18 cellular contexts compared by ENCODE assay signal in the genomic region with DNA sequence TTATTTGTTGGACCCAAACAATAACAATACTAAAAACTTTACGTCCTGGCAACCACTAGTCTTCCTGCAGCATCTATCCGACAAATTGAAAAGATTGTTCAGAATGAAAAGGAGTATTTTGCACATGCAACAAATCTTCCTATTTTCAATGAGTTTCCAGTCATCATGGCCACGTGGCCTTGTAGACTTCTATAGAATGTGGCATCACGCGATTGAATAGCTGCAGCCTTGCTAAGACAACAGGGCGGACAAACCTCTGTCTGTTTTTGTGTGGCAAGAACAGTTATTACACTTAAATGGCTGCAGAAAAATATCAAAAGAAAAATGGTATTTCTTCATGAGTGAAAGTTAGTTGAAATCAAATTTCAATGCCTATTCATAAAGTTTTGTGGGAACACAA.
DNase-seq lines count a peak whose midpoint lies in the region; ATAC-seq and TF ChIP-seq lines count a peak whose summit lies in the region.
"Had no signal": no experiment of that assay in that cellular context is flagged by ENCODE, and none has a peak within 500 bp of the region (broad histone marks: within the 10 kb centered on the region; RNA-seq: fewer than 3 reads in every experiment).

No MANE protein-coding gene starts in this region.

- in situ Hi-C loops in astrocyte of the spinal cord (cut with HindIII; ENCODE audit: low sequenced_read_pairs): no loop called here

- H3K4me2 ChIP-seq in SK-N-SH: no peak overlapping the region

- H3K4me3 ChIP-seq in SK-N-SH (ENCODE audit: low read depth in 2 of 2, low read length in 1 of 2) (peak overlapping the region in 1 of 2 experiments; percentile 23; a peak in 1 of 4 replicates), astrocyte of the spinal cord (ENCODE audit: low read depth, low read length) (no peak overlapping the region), spleen (peak overlapping the region in 3 of 8 donors; percentile 13 to 43 (median 23))
- H3K4me3 ChIP-seq: GM23248 had no signal

- H3K9me2 ChIP-seq in SK-N-SH: no peaks in the 10 kb centered on the region

- TF ChIP-seq RAD21 in SK-N-SH (IDR thresholded peaks at IDR 0.05; ENCODE audit: low read length): no peak

- peak; percentile 25 for DNase-seq in SK-N-SH
- DNase-seq in astrocyte of the spinal cord (ENCODE audit: low read depth, low spot score): peak; percentile 0
- DNase-seq in inferior parietal cortex (ENCODE audit: extremely low spot score): peak; percentile 1
- no peak for DNase-seq in spleen
- DNase-seq in activated CD4-positive, alpha-beta T cell treated with anti-CD3 and anti-CD28 coated beads for 4 hours: no peak
- no peak for DNase-seq in nucleus accumbens (lab: John Stamatoyannopoulos, UW)
- DNase-seq in globus pallidus (ENCODE audit: low spot score): no peak
- DNase-seq: COR-L47; IMR-90; Kasumi-1; NCI-H1417; NCI-H1930; NCI-H2171; NCI-H524 treated with DMSO at 0.1 percent for 48 hours; NK-92 treated with Interleukin-12 subunit alpha and Interleukin-12 subunit beta, amount 100 ng/mL, for 24 hours; RPMI8226 had no signal

- no peaks in the 10 kb centered on the region for H3K79me2 ChIP-seq in SK-N-SH (ENCODE audit: insufficient read depth)

- no peaks in the 10 kb centered on the region for H4K20me1 ChIP-seq in SK-N-SH (ENCODE audit: insufficient read depth)

- TF ChIP-seq CTCF in SK-N-SH (IDR thresholded peaks at IDR 0.05): no peak
- TF ChIP-seq CTCF in astrocyte of the spinal cord (IDR thresholded peaks at IDR 0.05; ENCODE audit: low read depth, low read length): no peak
- no peak for TF ChIP-seq CTCF in spleen (IDR thresholded peaks at IDR 0.05 in 8 of 11, conservative IDR thresholded peaks at IDR 0.05 in 3 of 11)

- POLR2A ChIA-PET in SK-N-SH (lab: Yijun Ruan, JAX): interaction anchor here (0.8 to 1.9 kb wide), 2 partner anchors 297 to 300 kb away, joined by 3 to 5 read pairs; a partner anchor contains a TSS

- CTCF ChIA-PET in SK-N-SH (lab: Yijun Ruan, JAX): interaction anchor here (0.8 to 1.2 kb wide), 4 partner anchors 14 to 397 kb away, joined by 3 read pairs; no protein-coding TSS in a partner anchor

- H2AFZ ChIP-seq in SK-N-SH (ENCODE audit: low read depth): no peak overlapping the region
- H2AFZ ChIP-seq: GM23248 had no signal

- H3K27ac ChIP-seq in SK-N-SH (ENCODE audit: low read depth in 2 of 2, low read length in 1 of 2) (peak overlapping the region in 1 of 2 experiments; percentile 99; a peak in 2 of 4 replicates), spleen (peak overlapping the region in 5 of 8 donors; percentile 30 to 72 (median 50))
- H3K27ac ChIP-seq: GM23248 had no signal

- 45% methylated on average over 6 of the region's 6 CpGs for WGBS in SK-N-SH (ENCODE audit: low lambda C conversion rate)
- WGBS in spleen, 5 donors: 62 to 81% (median 67%) methylated on average over 6 of the region's 6 CpGs

- ATAC-seq in SK-N-SH treated with all-trans-retinoic acid at 6 μM for 48 hours: no peak

- no peaks in the 10 kb centered on the region for H3K36me3 ChIP-seq in SK-N-SH (replicated peaks in 1 of 2; ENCODE audit: control insufficient read depth in 1 of 2, insufficient read depth in 2 of 2, low read length in 1 of 2)
- no peaks in the 10 kb centered on the region for H3K36me3 ChIP-seq in spleen

- H3K27me3 ChIP-seq in SK-N-SH (ENCODE audit: insufficient read depth) (no peaks in the 10 kb centered on the region), spleen (replicated peaks in 1 of 7) (peaks cover 0 to 11% (median 0%) of the 10 kb centered on the region in 7 donors)

- intact Hi-C loops in spleen (cut with DNase I; ENCODE audit: low total_unique reads): no loop called here

- no peak overlapping the region for H3K9ac ChIP-seq in SK-N-SH
- H3K9ac ChIP-seq: GM23248 had no signal

- no peaks in the 10 kb centered on the region; the same call in 1 of the 2 replicates for H3K9me3 ChIP-seq in SK-N-SH
- H3K9me3 ChIP-seq in spleen: no peaks in the 10 kb centered on the region

- TF ChIP-seq POLR2A in spleen (IDR thresholded peaks at IDR 0.05): no peak

- no peak for TF ChIP-seq EP300 in SK-N-SH (IDR thresholded peaks at IDR 0.05; ENCODE audit: borderline replicate concordance in 1 of 2, low read depth in 1 of 2, low read length in 1 of 2)

- no peaks in the 10 kb centered on the region for H3F3A ChIP-seq in SK-N-SH (replicated peaks; ENCODE audit: insufficient read depth)

- H3K4me1 ChIP-seq in SK-N-SH (ENCODE audit: control insufficient read depth in 1 of 2, insufficient read depth in 2 of 2, low read depth in 1 of 2, low read length in 1 of 2): peaks cover 0 to 26% of the 10 kb centered on the region in 2 experiments; a peak in 2 of 4 replicates
- H3K4me1 ChIP-seq in spleen: peaks cover 0 to 12% (median 0%) of the 10 kb centered on the region in 6 donors

TF ChIP-seq in SK-N-SH, 30 proteins besides CTCF, POLR2A, EP300 and RAD21 (continues in another document):
- TF ChIP-seq FOXJ3 (CRISPR knock-in tag; IDR thresholded peaks at IDR 0.05): no peak
- TF ChIP-seq, protein P1, sequence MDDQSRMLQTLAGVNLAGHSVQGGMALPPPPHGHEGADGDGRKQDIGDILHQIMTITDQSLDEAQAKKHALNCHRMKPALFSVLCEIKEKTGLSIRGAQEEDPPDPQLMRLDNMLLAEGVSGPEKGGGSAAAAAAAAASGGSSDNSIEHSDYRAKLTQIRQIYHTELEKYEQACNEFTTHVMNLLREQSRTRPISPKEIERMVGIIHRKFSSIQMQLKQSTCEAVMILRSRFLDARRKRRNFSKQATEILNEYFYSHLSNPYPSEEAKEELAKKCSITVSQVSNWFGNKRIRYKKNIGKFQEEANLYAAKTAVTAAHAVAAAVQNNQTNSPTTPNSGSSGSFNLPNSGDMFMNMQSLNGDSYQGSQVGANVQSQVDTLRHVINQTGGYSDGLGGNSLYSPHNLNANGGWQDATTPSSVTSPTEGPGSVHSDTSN (IDR thresholded peaks at IDR 0.05): no peak
- TF ChIP-seq, protein P2, sequence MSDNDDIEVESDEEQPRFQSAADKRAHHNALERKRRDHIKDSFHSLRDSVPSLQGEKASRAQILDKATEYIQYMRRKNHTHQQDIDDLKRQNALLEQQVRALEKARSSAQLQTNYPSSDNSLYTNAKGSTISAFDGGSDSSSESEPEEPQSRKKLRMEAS (IDR thresholded peaks at IDR 0.05; ENCODE audit: low read depth): no peak
- TF ChIP-seq ELF1 (IDR thresholded peaks at IDR 0.05): no peak
- TF ChIP-seq TAF1 (IDR thresholded peaks at IDR 0.05; ENCODE audit: borderline replicate concordance, low read depth, low read length): no peak
- TF ChIP-seq POLR2AphosphoS5 (IDR thresholded peaks at IDR 0.05; ENCODE audit: low read depth, low read length): no peak
- TF ChIP-seq RXRA (IDR thresholded peaks at IDR 0.05; ENCODE audit: borderline replicate concordance, low read depth): no peak
- no peak for TF ChIP-seq JUND (IDR thresholded peaks at IDR 0.05)
- no peak for TF ChIP-seq GATA2 (CRISPR knock-in tag; IDR thresholded peaks at IDR 0.05)
- no peak for TF ChIP-seq FOSL2 (IDR thresholded peaks at IDR 0.05; ENCODE audit: borderline replicate concordance, low read depth)

TF ChIP-seq in SK-N-SH treated with all-trans-retinoic acid at 6 μM for 48 hours, 23 proteins besides CTCF, POLR2A, EP300 and RAD21 (continues in another document):
- no peak for TF ChIP-seq SNAI2 (CRISPR knock-in tag; IDR thresholded peaks at IDR 0.05)
- TF ChIP-seq, protein P3, sequence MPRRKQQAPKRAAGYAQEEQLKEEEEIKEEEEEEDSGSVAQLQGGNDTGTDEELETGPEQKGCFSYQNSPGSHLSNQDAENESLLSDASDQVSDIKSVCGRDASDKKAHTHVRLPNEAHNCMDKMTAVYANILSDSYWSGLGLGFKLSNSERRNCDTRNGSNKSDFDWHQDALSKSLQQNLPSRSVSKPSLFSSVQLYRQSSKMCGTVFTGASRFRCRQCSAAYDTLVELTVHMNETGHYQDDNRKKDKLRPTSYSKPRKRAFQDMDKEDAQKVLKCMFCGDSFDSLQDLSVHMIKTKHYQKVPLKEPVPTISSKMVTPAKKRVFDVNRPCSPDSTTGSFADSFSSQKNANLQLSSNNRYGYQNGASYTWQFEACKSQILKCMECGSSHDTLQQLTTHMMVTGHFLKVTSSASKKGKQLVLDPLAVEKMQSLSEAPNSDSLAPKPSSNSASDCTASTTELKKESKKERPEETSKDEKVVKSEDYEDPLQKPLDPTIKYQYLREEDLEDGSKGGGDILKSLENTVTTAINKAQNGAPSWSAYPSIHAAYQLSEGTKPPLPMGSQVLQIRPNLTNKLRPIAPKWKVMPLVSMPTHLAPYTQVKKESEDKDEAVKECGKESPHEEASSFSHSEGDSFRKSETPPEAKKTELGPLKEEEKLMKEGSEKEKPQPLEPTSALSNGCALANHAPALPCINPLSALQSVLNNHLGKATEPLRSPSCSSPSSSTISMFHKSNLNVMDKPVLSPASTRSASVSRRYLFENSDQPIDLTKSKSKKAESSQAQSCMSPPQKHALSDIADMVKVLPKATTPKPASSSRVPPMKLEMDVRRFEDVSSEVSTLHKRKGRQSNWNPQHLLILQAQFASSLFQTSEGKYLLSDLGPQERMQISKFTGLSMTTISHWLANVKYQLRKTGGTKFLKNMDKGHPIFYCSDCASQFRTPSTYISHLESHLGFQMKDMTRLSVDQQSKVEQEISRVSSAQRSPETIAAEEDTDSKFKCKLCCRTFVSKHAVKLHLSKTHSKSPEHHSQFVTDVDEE (CRISPR knock-in tag; IDR thresholded peaks at IDR 0.05): no peak
- no peak for TF ChIP-seq ZFP3 (CRISPR knock-in tag; IDR thresholded peaks at IDR 0.05)
- no peak for TF ChIP-seq ZNF565 (CRISPR knock-in tag; conservative IDR thresholded peaks at IDR 0.05; ENCODE audit: low read depth)
- TF ChIP-seq, protein P4, sequence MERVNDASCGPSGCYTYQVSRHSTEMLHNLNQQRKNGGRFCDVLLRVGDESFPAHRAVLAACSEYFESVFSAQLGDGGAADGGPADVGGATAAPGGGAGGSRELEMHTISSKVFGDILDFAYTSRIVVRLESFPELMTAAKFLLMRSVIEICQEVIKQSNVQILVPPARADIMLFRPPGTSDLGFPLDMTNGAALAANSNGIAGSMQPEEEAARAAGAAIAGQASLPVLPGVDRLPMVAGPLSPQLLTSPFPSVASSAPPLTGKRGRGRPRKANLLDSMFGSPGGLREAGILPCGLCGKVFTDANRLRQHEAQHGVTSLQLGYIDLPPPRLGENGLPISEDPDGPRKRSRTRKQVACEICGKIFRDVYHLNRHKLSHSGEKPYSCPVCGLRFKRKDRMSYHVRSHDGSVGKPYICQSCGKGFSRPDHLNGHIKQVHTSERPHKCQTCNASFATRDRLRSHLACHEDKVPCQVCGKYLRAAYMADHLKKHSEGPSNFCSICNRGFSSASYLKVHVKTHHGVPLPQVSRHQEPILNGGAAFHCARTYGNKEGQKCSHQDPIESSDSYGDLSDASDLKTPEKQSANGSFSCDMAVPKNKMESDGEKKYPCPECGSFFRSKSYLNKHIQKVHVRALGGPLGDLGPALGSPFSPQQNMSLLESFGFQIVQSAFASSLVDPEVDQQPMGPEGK (CRISPR knock-in tag; IDR thresholded peaks at IDR 0.05; ENCODE audit: borderline replicate concordance): no peak
- no peak for TF ChIP-seq ESRRG (CRISPR knock-in tag; IDR thresholded peaks at IDR 0.05)
- TF ChIP-seq BACH2 (CRISPR knock-in tag; IDR thresholded peaks at IDR 0.05; ENCODE audit: borderline replicate concordance): no peak
- no peak for TF ChIP-seq TCF4 (CRISPR knock-in tag; IDR thresholded peaks at IDR 0.05; ENCODE audit: borderline replicate concordance)
- TF ChIP-seq TOX (CRISPR knock-in tag; IDR thresholded peaks at IDR 0.05; ENCODE audit: borderline replicate concordance): no peak

Comparison
In these comparisons a context has a peak if more than half of its experiments do, and no peak if none do; other contexts are left out.
1. DNase-seq: peak in SK-N-SH (single experiment), astrocyte of the spinal cord (single experiment) and inferior parietal cortex (single experiment); none in spleen (single experiment), activated CD4-positive, alpha-beta T cell treated with anti-CD3 and anti-CD28 coated beads for 4 hours (0 of 2), nucleus accumbens (0 of 56) and globus pallidus (single experiment).